In genomic region chr1:16881742-16882141, GRCh38 we compare ENCODE assay signal across 2 cellular contexts. TPM values are rescaled to one million over a fixed set of nuclear protein-coding genes. Genes with fewer than 3 reads are reported as not detected.
"Had no signal": no experiment of that assay in that cellular context is flagged by ENCODE, and none has a peak within 500 bp of the region (broad histone marks: within the 10 kb centered on the region; RNA-seq: fewer than 3 reads in every experiment).

No MANE protein-coding gene starts in this region.

RNA-seq across cellular contexts. Expression of gene RNU1-2, which starts 14.0 kb away (rescaled TPM):
- polyA plus RNA-seq: adipose tissue, cardiac muscle cell had no signal
